ENCODE assay signal across 8 cellular contexts in the genomic region with DNA sequence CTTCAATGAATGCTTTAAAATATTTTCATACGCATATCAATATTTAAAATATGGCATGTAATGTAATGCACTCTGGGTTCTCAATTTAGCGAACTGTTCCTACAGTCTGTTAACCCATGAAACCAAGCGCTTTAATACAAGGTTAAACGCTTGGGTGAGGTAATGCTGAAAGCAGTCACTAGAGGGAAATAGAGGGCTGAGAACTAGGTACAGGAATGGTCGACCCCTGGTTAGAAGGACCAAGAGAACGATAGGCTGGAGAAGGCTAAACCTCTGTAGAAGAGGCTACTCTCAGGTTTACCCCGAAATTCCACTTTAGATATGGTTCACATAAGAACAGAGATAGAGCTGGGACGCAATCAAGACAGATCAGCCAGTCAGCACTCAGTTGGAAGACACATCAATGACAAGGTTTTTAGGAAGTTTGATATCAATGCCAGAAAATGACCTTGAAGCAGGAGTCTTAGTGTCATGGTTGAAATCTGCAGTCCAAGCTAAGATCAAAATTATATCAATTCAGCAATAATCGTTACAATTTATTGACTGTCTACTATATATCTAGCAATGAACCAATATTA. TPM values are rescaled to one million over a fixed set of nuclear protein-coding genes. Genes with fewer than 3 reads are reported as not detected.
DNase-seq lines count a peak whose midpoint lies in the region; ATAC-seq, FAIRE-seq and TF ChIP-seq lines count a peak whose summit lies in the region.

No MANE protein-coding gene starts in this region.

- peak; percentile 57 for ATAC-seq in GM19328 (IDR thresholded peaks at IDR 0.05; ENCODE audit: unreplicated experiment)
- peak; percentile 90 for ATAC-seq in HG03159 (IDR thresholded peaks at IDR 0.05; ENCODE audit: unreplicated experiment)
- ATAC-seq in upper lobe of right lung: peak; percentile 92

- no peak overlapping the region for H3K4me3 Mint-ChIP-seq in brain

- no peaks in the 10 kb centered on the region for H3K36me3 Mint-ChIP-seq in brain

- peak; percentile 66 to 80 for TF ChIP-seq CTCF in brain (conservative IDR thresholded peaks at IDR 0.05)
- TF ChIP-seq CTCF in upper lobe of right lung (IDR thresholded peaks at IDR 0.05): peak; percentile 74

- H3K4me1 ChIP-seq in upper lobe of right lung: peaks cover 5% of the 10 kb centered on the region

- no peak overlapping the region for H3K27ac Mint-ChIP-seq in brain

- H3K4me3 ChIP-seq in upper lobe of right lung: no peak overlapping the region

- no peaks in the 10 kb centered on the region for H3K36me3 ChIP-seq in upper lobe of right lung

- H3K4me1 Mint-ChIP-seq in brain: peaks cover 38% of the 10 kb centered on the region

- no peak overlapping the region for H3K27ac ChIP-seq in upper lobe of right lung

- intact Hi-C loops in upper lobe of right lung (cut with DNase I): no loop called here

- H3K9me3 ChIP-seq in upper lobe of right lung: no peaks in the 10 kb centered on the region

- DNase-seq in NCI-H748 treated with DMSO at 0.1 percent for 48 hours (lab: John Stamatoyannopoulos, UW) (peak; percentile 38), kidney tubule cell (ENCODE audit: low spot score) (peak; percentile 67), upper lobe of right lung (no peak), cortex of kidney (lab: John Stamatoyannopoulos, UW) (no peak)

- peak; percentile 85 for FAIRE-seq in G401.6 (lab: Jason Lieb, UNC)

- no peaks in the 10 kb centered on the region for H3K9me3 Mint-ChIP-seq in brain

- no peaks in the 10 kb centered on the region for H3K27me3 ChIP-seq in upper lobe of right lung

- H3K27me3 Mint-ChIP-seq in brain: no peaks in the 10 kb centered on the region

RNA-seq across cellular contexts. Expression of gene ARSJ, which starts 26.9 kb away (rescaled TPM):
- polyA plus RNA-seq in brain (ENCODE audit: insufficient read depth, low read depth, low replicate concordance): 0.27 TPM
- 13.6 TPM for total RNA-seq in upper lobe of right lung

Comparison
In these comparisons a context has a peak if more than half of its experiments do, and no peak if none do; other contexts are left out.
1. DNase-seq: peak in NCI-H748 treated with DMSO at 0.1 percent for 48 hours (single experiment) and kidney tubule cell (single experiment); none in upper lobe of right lung (single experiment) and cortex of kidney (single experiment).
2. Peak in every context shown above with its lines, with median percentiles within 50 percentile points of each other: ATAC-seq.